Comparison of ENCODE assay signal across 13 cellular contexts in the genomic region with DNA sequence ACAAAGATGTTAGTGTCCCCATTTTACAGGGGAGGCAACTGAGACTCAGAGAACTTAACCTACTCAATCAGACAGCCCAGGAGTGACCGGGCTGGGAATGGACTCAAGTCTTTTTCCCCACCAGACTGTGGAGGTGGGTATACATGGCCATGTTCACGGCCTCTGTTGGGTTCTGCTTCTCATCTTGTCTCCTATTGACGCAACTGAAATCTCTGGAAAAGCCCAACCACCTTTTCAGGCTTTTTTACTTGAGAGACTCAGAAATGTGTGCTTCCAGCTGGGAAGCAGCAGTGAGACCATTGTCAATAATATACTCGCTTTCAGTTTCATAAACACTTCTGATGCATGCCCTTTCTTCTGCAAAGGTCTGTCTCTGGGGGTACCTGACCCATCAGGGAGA.
DNase-seq lines count a peak whose midpoint lies in the region; ATAC-seq, FAIRE-seq and TF ChIP-seq lines count a peak whose summit lies in the region.
"Had no signal": no experiment of that assay in that cellular context is flagged by ENCODE, and none has a peak within 500 bp of the region (broad histone marks: within the 10 kb centered on the region; RNA-seq: fewer than 3 reads in every experiment).

No MANE protein-coding gene starts in this region.

- H3K9me3 ChIP-seq in HepG2 (ENCODE audit: low read length) (no peaks in the 10 kb centered on the region), right lobe of liver (no peaks in the 10 kb centered on the region), esophagus muscularis mucosa (no peaks in the 10 kb centered on the region), muscle layer of colon (ENCODE audit: low read length) (no peaks in the 10 kb centered on the region), aorta (ENCODE audit: control insufficient read depth, low read length) (no peaks in the 10 kb centered on the region)

- H3K79me2 ChIP-seq in HepG2 (ENCODE audit: insufficient read depth, low read length), result no peaks in the 10 kb centered on the region

- POLR2A ChIA-PET in HepG2 (lab: Yijun Ruan, JAX), result no interaction called here

- H3K27me3 ChIP-seq in HepG2 (ENCODE audit: control insufficient read depth in 1 of 2, insufficient read depth in 2 of 2, low read length in 2 of 2) (no peaks in the 10 kb centered on the region), right lobe of liver (no peaks in the 10 kb centered on the region), esophagus muscularis mucosa (no peaks in the 10 kb centered on the region), muscle layer of colon (ENCODE audit: control insufficient read depth in 1 of 2, insufficient read depth in 2 of 2, low read length in 2 of 2) (no peaks in the 10 kb centered on the region), aorta (ENCODE audit: control insufficient read depth in 1 of 2, insufficient read depth in 2 of 2, low read length in 1 of 2) (no peaks in the 10 kb centered on the region)

- ATAC-seq in HepG2, result no peak
- no peak for ATAC-seq in right lobe of liver
- peak; percentile 47 for ATAC-seq in aorta (ENCODE audit: low FRiP score)
- no peak for ATAC-seq in HG02870 (IDR thresholded peaks at IDR 0.05; ENCODE audit: unreplicated experiment)

- in situ Hi-C loops in HepG2 (cut with HindIII; ENCODE audit: extremely low pct_ligation_motif_present, low pct_unique_long_range_greater_than_20kb), result no loop called here

- DNase-seq in HepG2 (ENCODE audit: low spot score) (no peak), right lobe of liver (no peak), esophagus muscularis mucosa (ENCODE audit: extremely low spot score) (no peak), aorta (no peak), NCI-H510A treated with DMSO at 0.1 percent for 48 hours (lab: John Stamatoyannopoulos, UW) (no peak), SKM-1 (lab: John Stamatoyannopoulos, UW; ENCODE audit: unreplicated experiment) (no peak)
- DNase-seq: amniotic stem cell, erythroblast, NCI-H2029, RPMI8226, T1000 had no signal

- no peak for TF ChIP-seq CTCF in HepG2 (CRISPR knock-in tag; IDR thresholded peaks at IDR 0.05)
- TF ChIP-seq CTCF in right lobe of liver (IDR thresholded peaks at IDR 0.05), result no peak
- no peak for TF ChIP-seq CTCF in esophagus muscularis mucosa (IDR thresholded peaks at IDR 0.05)

- TF ChIP-seq EP300 in HepG2 (IDR thresholded peaks at IDR 0.05; ENCODE audit: low read depth in 2 of 2, low read length in 2 of 2) (no peak), HepG2 (CRISPR knock-in tag; IDR thresholded peaks at IDR 0.05; ENCODE audit: borderline replicate concordance) (no peak), esophagus muscularis mucosa (IDR thresholded peaks at IDR 0.05) (no peak)

- no peak for TF ChIP-seq POLR2A in HepG2 (IDR thresholded peaks at IDR 0.05; ENCODE audit: insufficient read depth in 1 of 2, low read depth in 2 of 2, low read length in 2 of 2)
- TF ChIP-seq POLR2A in right lobe of liver (IDR thresholded peaks at IDR 0.05), result no peak
- TF ChIP-seq POLR2A in esophagus muscularis mucosa (IDR thresholded peaks at IDR 0.05; ENCODE audit: low read depth), result no peak

- H3K4me1 ChIP-seq in HepG2 (ENCODE audit: insufficient read depth, low read length), result no peaks in the 10 kb centered on the region
- H3K4me1 ChIP-seq in right lobe of liver, result no peaks in the 10 kb centered on the region
- peaks cover 12 to 43% (median 31%) of the 10 kb centered on the region in 4 donors for H3K4me1 ChIP-seq in esophagus muscularis mucosa
- H3K4me1 ChIP-seq in muscle layer of colon (ENCODE audit: insufficient read depth, low read length), result peaks cover 33% of the 10 kb centered on the region
- peaks cover 0 to 10% of the 10 kb centered on the region in 2 donors for H3K4me1 ChIP-seq in aorta (ENCODE audit: control insufficient read depth in 1 of 2, insufficient read depth in 2 of 2, low read length in 2 of 2)

- WGBS in HepG2 (ENCODE audit: low lambda C conversion rate), result 96% methylated on average over 4 of the region's 4 CpGs
- WGBS in right lobe of liver (ENCODE audit: insufficient coverage, low coverage, low lambda C conversion rate, missing lambda C conversion rate), result 51% methylated on average over 4 of the region's 4 CpGs
- 28% methylated on average over 4 of the region's 4 CpGs for WGBS in esophagus muscularis mucosa
- WGBS in aorta, 2 donors, result 13 to 20% methylated on average over 4 of the region's 4 CpGs

- CTCF ChIA-PET in HepG2 (lab: Yijun Ruan, JAX; ENCODE audit: low intra/inter-chr PET ratio, low total read pairs), result no interaction called here

- no TSS peak for BruUV-seq in HepG2 (replicated peaks; lab: Mats Ljungman, UMichigan)

- no peak for FAIRE-seq in HepG2 (lab: Jason Lieb, UNC)

- intact Hi-C loops in HepG2 (cut with micrococcal nuclease; ENCODE audit: unreplicated experiment) (no loop called here), right lobe of liver (cut with DNase I) (no loop called here), esophagus muscularis mucosa (cut with DNase I) (no loop called here), aorta (cut with DNase I) (loop anchor here (5.0 kb wide), 1 partner anchor 68 kb away; the partner anchor contains the start of gene SOBP (in 2 of the 2))

- H3K4me3 ChIP-seq in HepG2 (replicated peaks in 1 of 3; ENCODE audit: insufficient read depth in 1 of 3, low read depth in 2 of 3, low read length in 3 of 3) (no peak overlapping the region), right lobe of liver (no peak overlapping the region), esophagus muscularis mucosa (peak overlapping the region in 1 of 4 donors; percentile 3), muscle layer of colon (ENCODE audit: low read depth in 1 of 2, low read length in 2 of 2) (peak overlapping the region in 1 of 2 donors; percentile 38), aorta (ENCODE audit: low read length in 2 of 2) (no peak overlapping the region)

- no peak for TF ChIP-seq RAD21 in HepG2 (CRISPR knock-in tag; IDR thresholded peaks at IDR 0.05)

- no peak overlapping the region for H2AFZ ChIP-seq in HepG2 (ENCODE audit: low read length)

- H3K36me3 ChIP-seq in HepG2 (replicated peaks in 1 of 2; ENCODE audit: control insufficient read depth in 1 of 2, insufficient read depth in 2 of 2, low read length in 2 of 2), result peaks cover 6 to 9% of the 10 kb centered on the region in 2 experiments
- no peaks in the 10 kb centered on the region for H3K36me3 ChIP-seq in right lobe of liver
- H3K36me3 ChIP-seq in esophagus muscularis mucosa, result no peaks in the 10 kb centered on the region
- H3K36me3 ChIP-seq in muscle layer of colon (ENCODE audit: insufficient read depth, low read length), result no peaks in the 10 kb centered on the region
- no peaks in the 10 kb centered on the region for H3K36me3 ChIP-seq in aorta (ENCODE audit: control insufficient read depth in 1 of 2, insufficient read depth in 2 of 2, low read length in 1 of 2)

- no peak overlapping the region for H3K4me2 ChIP-seq in HepG2 (ENCODE audit: low read depth, low read length)

- H3K27ac ChIP-seq in HepG2 (ENCODE audit: extremely low read length, insufficient read depth, low read length) (no peak overlapping the region), right lobe of liver (no peak overlapping the region), esophagus muscularis mucosa (replicated peaks in 1 of 4) (peak overlapping the region; percentile 40 to 67 (median 66)), muscle layer of colon (ENCODE audit: low read depth, low read length) (peak overlapping the region; percentile 64), aorta (ENCODE audit: low read depth in 1 of 2, low read length in 2 of 2) (peak overlapping the region; percentile 49 to 86)

- no peaks in the 10 kb centered on the region; the same call in 1 of the 2 replicates for H4K20me1 ChIP-seq in HepG2 (ENCODE audit: insufficient read depth, low read length)

- H3K9ac ChIP-seq in HepG2 (ENCODE audit: insufficient read depth, low read depth, low read length), result no peak overlapping the region
- no peak overlapping the region for H3K9ac ChIP-seq in muscle layer of colon (ENCODE audit: low read length)

TF ChIP-seq in HepG2, 621 proteins besides CTCF, POLR2A, EP300 and RAD21:
- TF ChIP-seq ZNF230 (CRISPR knock-in tag; IDR thresholded peaks at IDR 0.05), result no peak
- no peak for TF ChIP-seq SAP130 (CRISPR knock-in tag; IDR thresholded peaks at IDR 0.05; ENCODE audit: low read depth)
- no peak for TF ChIP-seq MTA3 (CRISPR knock-in tag; IDR thresholded peaks at IDR 0.05)
- TF ChIP-seq TGIF2 (CRISPR knock-in tag; IDR thresholded peaks at IDR 0.05), result no peak
- no peak for TF ChIP-seq ZNF451 (CRISPR knock-in tag; IDR thresholded peaks at IDR 0.05)
- TF ChIP-seq ZNF629 (CRISPR knock-in tag; conservative IDR thresholded peaks at IDR 0.05), result peak; percentile 37; the same call in 1 of the 2 replicates
- TF ChIP-seq MXD3 (CRISPR knock-in tag; IDR thresholded peaks at IDR 0.05), result no peak
- no peak for TF ChIP-seq FOXM1 (CRISPR knock-in tag; IDR thresholded peaks at IDR 0.05)

Comparison
In these comparisons a context has a peak if more than half of its experiments do, and no peak if none do; other contexts are left out.
1. H3K27ac ChIP-seq: peak in esophagus muscularis mucosa (4 of 4), muscle layer of colon (single experiment) and aorta (2 of 2); none in HepG2 (single experiment) and right lobe of liver (0 of 3).
2. intact Hi-C loops: an anchor here in aorta (5.0 kb wide); none called in HepG2, right lobe of liver and esophagus muscularis mucosa.